In genomic region chr4:3413675-3414420, GRCh38 we compare ENCODE assay signal across 1 cellular context.
TF ChIP-seq lines count a peak whose summit lies in the region.

No MANE protein-coding gene starts in this region.

TF ChIP-seq in H1, 55 proteins besides CTCF, POLR2A, EP300 and RAD21:
- TF ChIP-seq RBBP5 (IDR thresholded peaks at IDR 0.05; ENCODE audit: borderline replicate concordance, low read depth, low read length) (no peak), JUN (IDR thresholded peaks at IDR 0.05; ENCODE audit: low read depth, low read length) (no peak), SP2 (IDR thresholded peaks at IDR 0.05; ENCODE audit: low read length) (no peak), ATF2 (IDR thresholded peaks at IDR 0.05; ENCODE audit: low read length) (no peak), FOSL1 (IDR thresholded peaks at IDR 0.05; ENCODE audit: insufficient read depth, low read depth, low read length) (no peak), HDAC2 (IDR thresholded peaks at IDR 0.05; ENCODE audit: borderline replicate concordance in 1 of 2, low read depth in 2 of 2, low read length in 2 of 2) (no peak), CEBPB (IDR thresholded peaks at IDR 0.05; ENCODE audit: low read depth, low read length) (no peak), TAF7 (optimal IDR thresholded peaks at IDR 0.05; ENCODE audit: borderline replicate concordance, low read depth, low read length) (no peak), ASH2L (IDR thresholded peaks at IDR 0.05; ENCODE audit: low read length) (no peak), POU5F1 (IDR thresholded peaks at IDR 0.05; ENCODE audit: low read depth, low read length) (no peak), KDM1A (IDR thresholded peaks at IDR 0.05; ENCODE audit: borderline replicate concordance, low read length) (no peak), TAF1 (IDR thresholded peaks at IDR 0.05; ENCODE audit: low read depth, low read length) (no peak), EZH2 (IDR thresholded peaks at IDR 0.05; ENCODE audit: low read depth, low read length, severe bottlenecking) (no peak), RFX5 (IDR thresholded peaks at IDR 0.05; ENCODE audit: borderline replicate concordance, low read depth, low read length) (no peak), KDM5A (IDR thresholded peaks at IDR 0.05; ENCODE audit: low read length) (no peak)
